Comparison of ENCODE assay signal across 27 cellular contexts in the genomic region with DNA sequence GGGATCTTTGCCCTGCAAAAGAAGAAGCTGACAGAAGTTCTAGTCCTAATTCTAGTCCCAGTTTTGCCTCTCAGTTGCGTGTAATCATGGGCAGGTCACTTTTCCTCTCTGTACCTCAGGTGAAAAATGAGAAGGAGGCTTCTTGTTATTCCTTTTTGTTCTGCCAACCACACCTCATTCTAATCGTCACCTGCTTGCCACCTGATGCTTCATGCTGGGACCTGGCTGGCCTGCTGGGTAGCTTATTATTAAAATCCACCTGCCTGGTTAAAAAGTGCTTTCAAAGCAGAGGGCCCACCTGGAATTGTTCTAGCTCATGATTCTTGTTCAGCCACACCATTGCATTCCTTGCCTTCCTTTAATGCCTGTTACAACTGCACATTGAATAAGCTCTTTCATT. TPM values are rescaled to one million over a fixed set of nuclear protein-coding genes. Genes with fewer than 3 reads are reported as not detected.
DNase-seq lines count a peak whose midpoint lies in the region; ATAC-seq, FAIRE-seq and TF ChIP-seq lines count a peak whose summit lies in the region.
"Had no signal": no experiment of that assay in that cellular context is flagged by ENCODE, and none has a peak within 500 bp of the region (broad histone marks: within the 10 kb centered on the region; RNA-seq: fewer than 3 reads in every experiment).

No MANE protein-coding gene starts in this region.

- peak; percentile 57 for ATAC-seq in esophagus mucosa
- no peak for ATAC-seq in HG03565 (IDR thresholded peaks at IDR 0.05; ENCODE audit: unreplicated experiment)
- ATAC-seq: activated CD8-positive, alpha-beta memory T cell treated with anti-CD3 and anti-CD28 coated beads, Interleukin-2, amount 10 ng/mL, durations not matched to agents 7 days and 5 days; left lung; Panc1; stimulated activated effector memory CD8-positive, alpha-beta T cell treated with anti-CD3 and anti-CD28 coated beads, Interleukin-12 subunit alpha, Interleukin-12 subunit beta, amount 100 ng/mL, for 72 hours had no signal

- H3K9ac ChIP-seq in neuronal stem cell (ENCODE audit: low read depth, low read length, poor library complexity) (no peak overlapping the region), kidney (ENCODE audit: low read length in 2 of 2) (no peak overlapping the region)
- H3K9ac ChIP-seq: BLaER1 had no signal

- no peak overlapping the region for H3K18ac ChIP-seq in neuronal stem cell (ENCODE audit: low read length)

- H3K4ac ChIP-seq in neuronal stem cell (ENCODE audit: low read length) = no peak overlapping the region

- H4K8ac ChIP-seq in neuronal stem cell (ENCODE audit: low read depth, low read length) = no peak overlapping the region

- H3K23ac ChIP-seq in neuronal stem cell (ENCODE audit: low read depth, low read length, poor library complexity) = no peak overlapping the region

- no peak overlapping the region for H4K91ac ChIP-seq in neuronal stem cell (ENCODE audit: low read depth, low read length, poor library complexity)

- H3K4me3 ChIP-seq in neuronal stem cell (ENCODE audit: low read length in 2 of 2) (no peak overlapping the region), kidney (ENCODE audit: low read length in 2 of 2) (no peak overlapping the region)
- H3K4me3 ChIP-seq: BLaER1, left lung, sigmoid colon had no signal

- H3K79me1 ChIP-seq in neuronal stem cell (ENCODE audit: low read depth, low read length) = no peaks in the 10 kb centered on the region

- no peak overlapping the region for H2BK12ac ChIP-seq in neuronal stem cell (ENCODE audit: low read length)

- H2BK120ac ChIP-seq in neuronal stem cell (ENCODE audit: low read depth, low read length) = no peak overlapping the region

- no peak overlapping the region for H3K14ac ChIP-seq in neuronal stem cell (ENCODE audit: low read length)

- H2AFZ ChIP-seq in neuronal stem cell (ENCODE audit: low read length) = no peak overlapping the region

- intact Hi-C loops in kidney (cut with DNase I) = no loop called here

- H3K9me3 ChIP-seq in neuronal stem cell (replicated peaks in 1 of 2; ENCODE audit: control insufficient read depth in 2 of 2, insufficient read depth in 1 of 2, low read depth in 1 of 2, low read length in 2 of 2) (no peaks in the 10 kb centered on the region), kidney (ENCODE audit: control insufficient read depth in 1 of 2, low read length in 2 of 2) (no peaks in the 10 kb centered on the region)
- H3K9me3 ChIP-seq: BLaER1, left lung, neutrophil, sigmoid colon had no signal

- H2AK5ac ChIP-seq in neuronal stem cell (ENCODE audit: low read depth, low read length) = no peak overlapping the region

- no peak overlapping the region for H2BK15ac ChIP-seq in neuronal stem cell (ENCODE audit: low read length)

- no peak overlapping the region for H3K4me2 ChIP-seq in neuronal stem cell (ENCODE audit: insufficient read depth, low read length, poor library complexity, severe bottlenecking)
- H3K4me2 ChIP-seq: BLaER1 had no signal

- no peak for FAIRE-seq in kidney (lab: Jason Lieb, UNC)
- FAIRE-seq: endometrium had no signal

- no peak for TF ChIP-seq CTCF in kidney (IDR thresholded peaks at IDR 0.05; ENCODE audit: borderline replicate concordance, extremely low read depth, insufficient read depth)

- peaks cover 0 to 46% of the 10 kb centered on the region in 2 donors for H3K36me3 ChIP-seq in neuronal stem cell (replicated peaks in 1 of 2; ENCODE audit: control insufficient read depth in 2 of 2, insufficient read depth in 2 of 2, low read length in 2 of 2)
- no peaks in the 10 kb centered on the region for H3K36me3 ChIP-seq in kidney (ENCODE audit: control insufficient read depth in 1 of 2, insufficient read depth in 2 of 2, low read length in 2 of 2)
- H3K36me3 ChIP-seq: BLaER1, left lung, neutrophil, sigmoid colon had no signal

- H2BK5ac ChIP-seq in neuronal stem cell (ENCODE audit: low read length) = no peak overlapping the region

- whole genome bisulfite sequencing in neuronal stem cell (ENCODE audit: extremely low coverage in 2 of 2, insufficient read length in 2 of 2, insufficient replicate concordance in 1 of 2), 2 donors = no CpG with 5 or more reads among the region's 2 CpGs

- no peak overlapping the region for H3K27ac ChIP-seq in neuronal stem cell (replicated peaks; ENCODE audit: low read length)
- H3K27ac ChIP-seq in kidney (ENCODE audit: low read depth in 2 of 2, low read length in 2 of 2) = no peak overlapping the region
- H3K27ac ChIP-seq: BLaER1, HL-60, left lung, neutrophil, sigmoid colon had no signal

- peak; percentile 51 for DNase-seq in NCI-H1105 (lab: John Stamatoyannopoulos, UW)
- DNase-seq in NCI-H2029 (lab: John Stamatoyannopoulos, UW) = peak; percentile 5
- DNase-seq in NCI-H345 treated with DMSO at 0.1 percent for 48 hours (lab: John Stamatoyannopoulos, UW; ENCODE audit: unreplicated experiment) = peak; percentile 97
- DNase-seq in neuronal stem cell (ENCODE audit: low spot score) = no peak
- DNase-seq in kidney = no peak
- no peak for DNase-seq in activated T-cell treated with anti-CD3 and anti-CD28 coated beads, Interleukin-2, amount 50 U/mL, for 48 hours
- DNase-seq: activated CD4-positive, alpha-beta T cell treated with anti-CD3 and anti-CD28 coated beads, Interleukin-2, amount 50 U/mL, for 1 hour; activated CD8-positive, alpha-beta memory T cell treated with anti-CD3 and anti-CD28 coated beads, Interleukin-2, amount 10 ng/mL, durations not matched to agents 7 days and 5 days; activated naive CD4-positive, alpha-beta T cell treated with Interleukin-2 at 50 U/mL for 16 hours; cerebellar nuclear complex; hippocampal formation; Karpas-422; left lung; mesendoderm; NCI-H446 treated with DMSO at 0.1 percent for 48 hours; SIG-M5; sigmoid colon; stimulated activated CD4-positive, alpha-beta T cell treated with anti-CD3 and anti-CD28 coated beads, Interleukin-4, amount 100 ng/mL, for 24 hours; T1000 had no signal

- H3K4me1 ChIP-seq in neuronal stem cell (ENCODE audit: control insufficient read depth in 2 of 2, insufficient read depth in 1 of 2, low read depth in 1 of 2, low read length in 2 of 2) (no peaks in the 10 kb centered on the region), kidney (ENCODE audit: control insufficient read depth in 1 of 2, insufficient read depth in 1 of 2, low read depth in 1 of 2, low read length in 2 of 2) (no peaks in the 10 kb centered on the region)
- H3K4me1 ChIP-seq: left lung had no signal

- H3K27me3 ChIP-seq in neuronal stem cell (ENCODE audit: control insufficient read depth in 3 of 3, insufficient read depth in 3 of 3, low read depth in 1 of 3, low read length in 3 of 3) = no peaks in the 10 kb centered on the region
- H3K27me3 ChIP-seq: BLaER1, left lung, neutrophil, sigmoid colon had no signal

RNA-seq across cellular contexts. Expression of a gene that starts 8.4 kb away (rescaled TPM):
- total RNA-seq in esophagus mucosa = 27.0 TPM
- polyA plus RNA-seq in neuronal stem cell (2013, experiment 1 of 2) = 67.7 TPM
- polyA plus RNA-seq in neuronal stem cell (2013, experiment 2 of 2) = 67.9 TPM
- total RNA-seq in kidney = 34.1 TPM
- 49.7 TPM for polyA plus RNA-seq in kidney (ENCODE audit: insufficient read depth, low read depth, low replicate concordance)

RNA-seq across cellular contexts. Expression of a gene that starts 40.6 kb away (rescaled TPM):
- total RNA-seq in esophagus mucosa (8.4 TPM), kidney (7.9 TPM)
- 2.4 TPM for polyA plus RNA-seq in neuronal stem cell (2013, experiment 1 of 2)
- 2.6 TPM for polyA plus RNA-seq in neuronal stem cell (2013, experiment 2 of 2)
- 6.0 TPM for polyA plus RNA-seq in kidney (ENCODE audit: insufficient read depth, low read depth, low replicate concordance)

RNA-seq across cellular contexts. Expression of a gene that starts 40.9 kb away (rescaled TPM):
- total RNA-seq in esophagus mucosa (3.5 TPM), kidney (7.7 TPM)
- polyA plus RNA-seq in neuronal stem cell (2013, experiment 1 of 2) = 4.6 TPM
- polyA plus RNA-seq in neuronal stem cell (2013, experiment 2 of 2) = 4.7 TPM
- 4.0 TPM for polyA plus RNA-seq in kidney (ENCODE audit: insufficient read depth, low read depth, low replicate concordance)

Comparison
In these comparisons a context has a peak if more than half of its experiments do, and no peak if none do; other contexts are left out.
1. DNase-seq: peak in NCI-H1105 (single experiment), NCI-H2029 (single experiment) and NCI-H345 treated with DMSO at 0.1 percent for 48 hours (single experiment); none in neuronal stem cell (single experiment), kidney (single experiment) and activated T-cell treated with anti-CD3 and anti-CD28 coated beads, Interleukin-2, amount 50 U/mL, for 48 hours (0 of 2).